Comparison of ENCODE assay signal across 1 cellular context in the genomic region with DNA sequence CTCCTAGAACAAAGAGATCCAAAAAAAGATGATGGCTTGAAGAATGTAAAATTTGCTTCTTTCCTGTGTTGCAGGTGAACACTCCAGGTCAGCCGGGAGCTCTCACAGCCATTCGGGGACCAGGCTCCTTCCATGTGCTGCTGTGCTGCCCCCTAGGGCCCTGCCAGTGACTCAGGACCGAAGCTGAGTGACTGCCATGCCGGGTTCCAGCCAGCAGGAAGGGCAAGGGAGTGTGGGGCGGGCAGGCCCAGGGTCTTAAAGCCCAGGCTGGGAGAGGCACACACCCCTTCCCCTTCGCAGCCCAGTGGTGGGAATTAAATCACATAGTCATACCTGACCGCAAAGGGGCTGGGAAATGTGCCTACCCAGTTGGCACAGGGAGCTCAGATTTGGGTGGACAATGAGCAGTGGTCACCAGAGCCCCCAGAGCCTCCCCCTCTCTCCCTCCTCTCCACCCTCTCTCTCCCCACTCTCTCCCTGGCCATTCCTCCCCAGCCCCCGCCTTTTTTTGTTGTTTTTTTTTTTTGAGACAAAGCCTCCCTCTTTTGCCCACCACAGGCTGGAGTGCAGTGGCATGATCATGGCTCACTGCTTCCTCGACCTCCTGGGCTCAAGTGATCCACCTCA.
TF ChIP-seq lines count a peak whose summit lies in the region.

No MANE protein-coding gene starts in this region.

TF ChIP-seq in HepG2, 621 proteins besides CTCF, POLR2A, EP300 and RAD21 (continued from another document and continues in another):
- TF ChIP-seq, protein P1, sequence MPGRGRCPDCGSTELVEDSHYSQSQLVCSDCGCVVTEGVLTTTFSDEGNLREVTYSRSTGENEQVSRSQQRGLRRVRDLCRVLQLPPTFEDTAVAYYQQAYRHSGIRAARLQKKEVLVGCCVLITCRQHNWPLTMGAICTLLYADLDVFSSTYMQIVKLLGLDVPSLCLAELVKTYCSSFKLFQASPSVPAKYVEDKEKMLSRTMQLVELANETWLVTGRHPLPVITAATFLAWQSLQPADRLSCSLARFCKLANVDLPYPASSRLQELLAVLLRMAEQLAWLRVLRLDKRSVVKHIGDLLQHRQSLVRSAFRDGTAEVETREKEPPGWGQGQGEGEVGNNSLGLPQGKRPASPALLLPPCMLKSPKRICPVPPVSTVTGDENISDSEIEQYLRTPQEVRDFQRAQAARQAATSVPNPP (CRISPR knock-in tag; IDR thresholded peaks at IDR 0.05), result no peak
- TF ChIP-seq ZNF780A (CRISPR knock-in tag; IDR thresholded peaks at IDR 0.05) (no peak), SNRNP70 (IDR thresholded peaks at IDR 0.05; ENCODE audit: low read depth, low read length) (no peak), ZNF12 (CRISPR knock-in tag; IDR thresholded peaks at IDR 0.05) (no peak), HOXD1 (CRISPR knock-in tag; IDR thresholded peaks at IDR 0.05) (no peak), NFE2L1 (CRISPR knock-in tag; IDR thresholded peaks at IDR 0.05; ENCODE audit: borderline replicate concordance) (no peak), KAT2B (IDR thresholded peaks at IDR 0.05; ENCODE audit: borderline replicate concordance, low read depth, low read length) (no peak), ZNF564 (CRISPR knock-in tag; IDR thresholded peaks at IDR 0.05) (0 out of 2 replicates have a peak, but pooled peaks have one; percentile 59), ZNF430 (CRISPR knock-in tag; IDR thresholded peaks at IDR 0.05) (no peak), ZNF326 (CRISPR knock-in tag; IDR thresholded peaks at IDR 0.05; ENCODE audit: borderline replicate concordance) (no peak), MLLT10 (CRISPR knock-in tag; IDR thresholded peaks at IDR 0.05) (no peak), DMAP1 (CRISPR knock-in tag; IDR thresholded peaks at IDR 0.05) (no peak), RELA (CRISPR knock-in tag; IDR thresholded peaks at IDR 0.05) (0 out of 2 replicates have a peak, but pooled peaks have one; percentile 23), ZNF558 (CRISPR knock-in tag; IDR thresholded peaks at IDR 0.05; ENCODE audit: borderline replicate concordance) (no peak), ZFP36L2 (CRISPR knock-in tag; IDR thresholded peaks at IDR 0.05) (0 out of 2 replicates have a peak, but pooled peaks have one; percentile 74), ZFAT (CRISPR knock-in tag; conservative IDR thresholded peaks at IDR 0.05) (no peak), TBX3 (IDR thresholded peaks at IDR 0.05; ENCODE audit: borderline replicate concordance) (no peak), ZSCAN25 (CRISPR knock-in tag; IDR thresholded peaks at IDR 0.05) (peak; percentile 92), CBFB (CRISPR knock-in tag; IDR thresholded peaks at IDR 0.05) (no peak; the same call in 1 of the 2 replicates), ZFP62 (CRISPR knock-in tag; IDR thresholded peaks at IDR 0.05) (no peak), ERF (CRISPR knock-in tag; IDR thresholded peaks at IDR 0.05) (peak; percentile 92), ZNF552 (CRISPR knock-in tag; IDR thresholded peaks at IDR 0.05; ENCODE audit: borderline replicate concordance) (no peak), FOXK1 (CRISPR knock-in tag; IDR thresholded peaks at IDR 0.05; ENCODE audit: borderline replicate concordance, low read depth) (no peak), MEIS2 (CRISPR knock-in tag; IDR thresholded peaks at IDR 0.05) (peak; percentile 50; the same call in 1 of the 2 replicates), SUZ12 (IDR thresholded peaks at IDR 0.05; ENCODE audit: low read depth, low read length) (no peak), ZNF350 (CRISPR knock-in tag; IDR thresholded peaks at IDR 0.05; ENCODE audit: borderline replicate concordance, low read depth) (peak; percentile 81), NCOA2 (CRISPR knock-in tag; IDR thresholded peaks at IDR 0.05) (peak; percentile 58; the same call in 1 of the 2 replicates), HMG20A (CRISPR knock-in tag; IDR thresholded peaks at IDR 0.05; ENCODE audit: borderline replicate concordance) (no peak; the same call in 1 of the 2 replicates), ZSCAN31 (CRISPR knock-in tag; IDR thresholded peaks at IDR 0.05; ENCODE audit: low read depth) (no peak)
- TF ChIP-seq, protein P2, sequence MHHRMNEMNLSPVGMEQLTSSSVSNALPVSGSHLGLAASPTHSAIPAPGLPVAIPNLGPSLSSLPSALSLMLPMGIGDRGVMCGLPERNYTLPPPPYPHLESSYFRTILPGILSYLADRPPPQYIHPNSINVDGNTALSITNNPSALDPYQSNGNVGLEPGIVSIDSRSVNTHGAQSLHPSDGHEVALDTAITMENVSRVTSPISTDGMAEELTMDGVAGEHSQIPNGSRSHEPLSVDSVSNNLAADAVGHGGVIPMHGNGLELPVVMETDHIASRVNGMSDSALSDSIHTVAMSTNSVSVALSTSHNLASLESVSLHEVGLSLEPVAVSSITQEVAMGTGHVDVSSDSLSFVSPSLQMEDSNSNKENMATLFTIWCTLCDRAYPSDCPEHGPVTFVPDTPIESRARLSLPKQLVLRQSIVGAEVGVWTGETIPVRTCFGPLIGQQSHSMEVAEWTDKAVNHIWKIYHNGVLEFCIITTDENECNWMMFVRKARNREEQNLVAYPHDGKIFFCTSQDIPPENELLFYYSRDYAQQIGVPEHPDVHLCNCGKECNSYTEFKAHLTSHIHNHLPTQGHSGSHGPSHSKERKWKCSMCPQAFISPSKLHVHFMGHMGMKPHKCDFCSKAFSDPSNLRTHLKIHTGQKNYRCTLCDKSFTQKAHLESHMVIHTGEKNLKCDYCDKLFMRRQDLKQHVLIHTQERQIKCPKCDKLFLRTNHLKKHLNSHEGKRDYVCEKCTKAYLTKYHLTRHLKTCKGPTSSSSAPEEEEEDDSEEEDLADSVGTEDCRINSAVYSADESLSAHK (CRISPR knock-in tag; IDR thresholded peaks at IDR 0.05; ENCODE audit: borderline replicate concordance), result no peak
- TF ChIP-seq, protein P3, sequence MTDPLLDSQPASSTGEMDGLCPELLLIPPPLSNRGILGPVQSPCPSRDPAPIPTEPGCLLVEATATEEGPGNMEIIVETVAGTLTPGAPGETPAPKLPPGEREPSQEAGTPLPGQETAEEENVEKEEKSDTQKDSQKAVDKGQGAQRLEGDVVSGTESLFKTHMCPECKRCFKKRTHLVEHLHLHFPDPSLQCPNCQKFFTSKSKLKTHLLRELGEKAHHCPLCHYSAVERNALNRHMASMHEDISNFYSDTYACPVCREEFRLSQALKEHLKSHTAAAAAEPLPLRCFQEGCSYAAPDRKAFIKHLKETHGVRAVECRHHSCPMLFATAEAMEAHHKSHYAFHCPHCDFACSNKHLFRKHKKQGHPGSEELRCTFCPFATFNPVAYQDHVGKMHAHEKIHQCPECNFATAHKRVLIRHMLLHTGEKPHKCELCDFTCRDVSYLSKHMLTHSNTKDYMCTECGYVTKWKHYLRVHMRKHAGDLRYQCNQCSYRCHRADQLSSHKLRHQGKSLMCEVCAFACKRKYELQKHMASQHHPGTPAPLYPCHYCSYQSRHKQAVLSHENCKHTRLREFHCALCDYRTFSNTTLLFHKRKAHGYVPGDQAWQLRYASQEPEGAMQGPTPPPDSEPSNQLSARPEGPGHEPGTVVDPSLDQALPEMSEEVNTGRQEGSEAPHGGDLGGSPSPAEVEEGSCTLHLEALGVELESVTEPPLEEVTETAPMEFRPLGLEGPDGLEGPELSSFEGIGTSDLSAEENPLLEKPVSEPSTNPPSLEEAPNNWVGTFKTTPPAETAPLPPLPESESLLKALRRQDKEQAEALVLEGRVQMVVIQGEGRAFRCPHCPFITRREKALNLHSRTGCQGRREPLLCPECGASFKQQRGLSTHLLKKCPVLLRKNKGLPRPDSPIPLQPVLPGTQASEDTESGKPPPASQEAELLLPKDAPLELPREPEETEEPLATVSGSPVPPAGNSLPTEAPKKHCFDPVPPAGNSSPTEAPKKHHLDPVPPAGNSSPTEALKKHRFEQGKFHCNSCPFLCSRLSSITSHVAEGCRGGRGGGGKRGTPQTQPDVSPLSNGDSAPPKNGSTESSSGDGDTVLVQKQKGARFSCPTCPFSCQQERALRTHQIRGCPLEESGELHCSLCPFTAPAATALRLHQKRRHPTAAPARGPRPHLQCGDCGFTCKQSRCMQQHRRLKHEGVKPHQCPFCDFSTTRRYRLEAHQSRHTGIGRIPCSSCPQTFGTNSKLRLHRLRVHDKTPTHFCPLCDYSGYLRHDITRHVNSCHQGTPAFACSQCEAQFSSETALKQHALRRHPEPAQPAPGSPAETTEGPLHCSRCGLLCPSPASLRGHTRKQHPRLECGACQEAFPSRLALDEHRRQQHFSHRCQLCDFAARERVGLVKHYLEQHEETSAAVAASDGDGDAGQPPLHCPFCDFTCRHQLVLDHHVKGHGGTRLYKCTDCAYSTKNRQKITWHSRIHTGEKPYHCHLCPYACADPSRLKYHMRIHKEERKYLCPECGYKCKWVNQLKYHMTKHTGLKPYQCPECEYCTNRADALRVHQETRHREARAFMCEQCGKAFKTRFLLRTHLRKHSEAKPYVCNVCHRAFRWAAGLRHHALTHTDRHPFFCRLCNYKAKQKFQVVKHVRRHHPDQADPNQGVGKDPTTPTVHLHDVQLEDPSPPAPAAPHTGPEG (CRISPR knock-in tag; IDR thresholded peaks at IDR 0.05), result no peak
- TF ChIP-seq, protein P4, sequence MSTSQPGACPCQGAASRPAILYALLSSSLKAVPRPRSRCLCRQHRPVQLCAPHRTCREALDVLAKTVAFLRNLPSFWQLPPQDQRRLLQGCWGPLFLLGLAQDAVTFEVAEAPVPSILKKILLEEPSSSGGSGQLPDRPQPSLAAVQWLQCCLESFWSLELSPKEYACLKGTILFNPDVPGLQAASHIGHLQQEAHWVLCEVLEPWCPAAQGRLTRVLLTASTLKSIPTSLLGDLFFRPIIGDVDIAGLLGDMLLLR (CRISPR knock-in tag; IDR thresholded peaks at IDR 0.05), result peak; percentile 60; the same call in 1 of the 2 replicates
- TF ChIP-seq, protein P5, sequence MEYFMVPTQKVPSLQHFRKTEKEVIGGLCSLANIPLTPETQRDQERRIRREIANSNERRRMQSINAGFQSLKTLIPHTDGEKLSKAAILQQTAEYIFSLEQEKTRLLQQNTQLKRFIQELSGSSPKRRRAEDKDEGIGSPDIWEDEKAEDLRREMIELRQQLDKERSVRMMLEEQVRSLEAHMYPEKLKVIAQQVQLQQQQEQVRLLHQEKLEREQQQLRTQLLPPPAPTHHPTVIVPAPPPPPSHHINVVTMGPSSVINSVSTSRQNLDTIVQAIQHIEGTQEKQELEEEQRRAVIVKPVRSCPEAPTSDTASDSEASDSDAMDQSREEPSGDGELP (IDR thresholded peaks at IDR 0.05; ENCODE audit: borderline replicate concordance, low read depth), result peak; percentile 50; the same call in 1 of the 2 replicates
- TF ChIP-seq, protein P6, sequence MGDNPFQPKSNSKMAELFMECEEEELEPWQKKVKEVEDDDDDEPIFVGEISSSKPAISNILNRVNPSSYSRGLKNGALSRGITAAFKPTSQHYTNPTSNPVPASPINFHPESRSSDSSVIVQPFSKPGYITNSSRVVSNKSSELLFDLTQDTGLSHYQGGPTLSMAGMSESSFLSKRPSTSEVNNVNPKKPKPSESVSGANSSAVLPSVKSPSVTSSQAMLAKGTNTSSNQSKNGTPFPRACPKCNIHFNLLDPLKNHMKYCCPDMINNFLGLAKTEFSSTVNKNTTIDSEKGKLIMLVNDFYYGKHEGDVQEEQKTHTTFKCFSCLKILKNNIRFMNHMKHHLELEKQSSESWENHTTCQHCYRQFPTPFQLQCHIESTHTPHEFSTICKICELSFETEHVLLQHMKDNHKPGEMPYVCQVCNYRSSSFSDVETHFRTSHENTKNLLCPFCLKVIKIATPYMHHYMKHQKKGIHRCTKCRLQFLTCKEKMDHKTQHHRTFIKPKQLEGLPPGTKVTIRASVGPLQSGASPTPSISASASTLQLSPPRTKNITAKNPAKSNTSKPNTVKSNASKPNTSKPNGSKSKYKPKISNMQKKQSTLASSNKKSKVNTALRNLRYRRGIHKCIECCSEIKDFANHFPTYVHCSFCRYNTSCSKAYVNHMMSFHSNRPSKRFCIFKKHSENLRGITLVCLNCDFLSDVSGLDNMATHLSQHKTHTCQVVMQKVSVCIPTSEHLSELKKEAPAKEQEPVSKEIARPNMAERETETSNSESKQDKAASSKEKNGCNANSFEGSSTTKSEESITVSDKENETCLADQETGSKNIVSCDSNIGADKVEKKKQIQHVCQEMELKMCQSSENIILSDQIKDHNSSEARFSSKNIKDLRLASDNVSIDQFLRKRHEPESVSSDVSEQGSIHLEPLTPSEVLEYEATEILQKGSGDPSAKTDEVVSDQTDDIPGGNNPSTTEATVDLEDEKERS (CRISPR knock-in tag; IDR thresholded peaks at IDR 0.05), result no peak; the same call in 1 of the 2 replicates
- TF ChIP-seq, protein P7, sequence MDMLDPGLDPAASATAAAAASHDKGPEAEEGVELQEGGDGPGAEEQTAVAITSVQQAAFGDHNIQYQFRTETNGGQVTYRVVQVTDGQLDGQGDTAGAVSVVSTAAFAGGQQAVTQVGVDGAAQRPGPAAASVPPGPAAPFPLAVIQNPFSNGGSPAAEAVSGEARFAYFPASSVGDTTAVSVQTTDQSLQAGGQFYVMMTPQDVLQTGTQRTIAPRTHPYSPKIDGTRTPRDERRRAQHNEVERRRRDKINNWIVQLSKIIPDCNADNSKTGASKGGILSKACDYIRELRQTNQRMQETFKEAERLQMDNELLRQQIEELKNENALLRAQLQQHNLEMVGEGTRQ (IDR thresholded peaks at IDR 0.05; ENCODE audit: low read depth, low read length), result no peak
- TF ChIP-seq, protein P7 (CRISPR knock-in tag; IDR thresholded peaks at IDR 0.05; ENCODE audit: borderline replicate concordance), result no peak
- TF ChIP-seq, protein P8, sequence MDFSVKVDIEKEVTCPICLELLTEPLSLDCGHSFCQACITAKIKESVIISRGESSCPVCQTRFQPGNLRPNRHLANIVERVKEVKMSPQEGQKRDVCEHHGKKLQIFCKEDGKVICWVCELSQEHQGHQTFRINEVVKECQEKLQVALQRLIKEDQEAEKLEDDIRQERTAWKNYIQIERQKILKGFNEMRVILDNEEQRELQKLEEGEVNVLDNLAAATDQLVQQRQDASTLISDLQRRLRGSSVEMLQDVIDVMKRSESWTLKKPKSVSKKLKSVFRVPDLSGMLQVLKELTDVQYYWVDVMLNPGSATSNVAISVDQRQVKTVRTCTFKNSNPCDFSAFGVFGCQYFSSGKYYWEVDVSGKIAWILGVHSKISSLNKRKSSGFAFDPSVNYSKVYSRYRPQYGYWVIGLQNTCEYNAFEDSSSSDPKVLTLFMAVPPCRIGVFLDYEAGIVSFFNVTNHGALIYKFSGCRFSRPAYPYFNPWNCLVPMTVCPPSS (IDR thresholded peaks at IDR 0.05), result no peak
- TF ChIP-seq, protein P9, sequence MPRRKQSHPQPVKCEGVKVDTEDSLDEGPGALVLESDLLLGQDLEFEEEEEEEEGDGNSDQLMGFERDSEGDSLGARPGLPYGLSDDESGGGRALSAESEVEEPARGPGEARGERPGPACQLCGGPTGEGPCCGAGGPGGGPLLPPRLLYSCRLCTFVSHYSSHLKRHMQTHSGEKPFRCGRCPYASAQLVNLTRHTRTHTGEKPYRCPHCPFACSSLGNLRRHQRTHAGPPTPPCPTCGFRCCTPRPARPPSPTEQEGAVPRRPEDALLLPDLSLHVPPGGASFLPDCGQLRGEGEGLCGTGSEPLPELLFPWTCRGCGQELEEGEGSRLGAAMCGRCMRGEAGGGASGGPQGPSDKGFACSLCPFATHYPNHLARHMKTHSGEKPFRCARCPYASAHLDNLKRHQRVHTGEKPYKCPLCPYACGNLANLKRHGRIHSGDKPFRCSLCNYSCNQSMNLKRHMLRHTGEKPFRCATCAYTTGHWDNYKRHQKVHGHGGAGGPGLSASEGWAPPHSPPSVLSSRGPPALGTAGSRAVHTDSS (CRISPR knock-in tag; conservative IDR thresholded peaks at IDR 0.05), result no peak
